ENCODE assay signal across 6 cellular contexts in genomic region chr9:126725485-126725884, GRCh38.
DNase-seq lines count a peak whose midpoint lies in the region; ATAC-seq and TF ChIP-seq lines count a peak whose summit lies in the region.
"Not testable (repeated sequence)": the region's sequence is repeated elsewhere in the genome, so short reads cannot be mapped to it uniquely, and the experiment has no call there.

No MANE protein-coding gene starts in this region.

- not testable (repeated sequence) for TF ChIP-seq CTCF in LNCaP clone FGC (IDR thresholded peaks at IDR 0.05; ENCODE audit: control insufficient read depth, extremely low read depth, insufficient read depth); osteocyte (IDR thresholded peaks at IDR 0.05)

- not testable (repeated sequence) for H3K36me3 Mint-ChIP-seq in CD4-positive, CD25-positive, alpha-beta regulatory T cell; activated CD4-positive, alpha-beta T cell treated with anti-CD3 and anti-CD28 coated beads, Interleukin-2, amount 10 ng/mL, durations not matched to agents 24 days and 14 days (ENCODE audit: low read depth); effector memory CD8-positive, alpha-beta T cell (ENCODE audit: insufficient read depth); memory B cell; osteocyte (ENCODE audit: unreplicated experiment)

- H3K27ac ChIP-seq in CD4-positive, CD25-positive, alpha-beta regulatory T cell (ENCODE audit: insufficient read depth, low read length, poor library complexity, severe bottlenecking) = not testable (repeated sequence)

- not testable (repeated sequence) for DNase-seq in CD4-positive, CD25-positive, alpha-beta regulatory T cell; effector memory CD8-positive, alpha-beta T cell; memory B cell (ENCODE audit: low spot score in 2 of 2)
- DNase-seq in LNCaP clone FGC (ENCODE audit: low read depth) (peak; percentile 76), osteocyte (ENCODE audit: extremely low spot score, unreplicated experiment) (peak; percentile 42)
- DNase-seq in activated CD4-positive, alpha-beta T cell treated with anti-CD3 and anti-CD28 coated beads, Interleukin-2, amount 10 ng/mL, durations not matched to agents 24 days and 14 days = peak; percentile 45

- intact Hi-C loops in activated CD4-positive, alpha-beta T cell treated with anti-CD3 and anti-CD28 coated beads, Interleukin-2, amount 10 ng/mL, durations not matched to agents 24 days and 14 days (cut with micrococcal nuclease) = not testable (repeated sequence)

- not testable (repeated sequence) for H3K27me3 Mint-ChIP-seq in CD4-positive, CD25-positive, alpha-beta regulatory T cell; effector memory CD8-positive, alpha-beta T cell; memory B cell
- peaks cover 18% of the 10 kb centered on the region for H3K27me3 Mint-ChIP-seq in activated CD4-positive, alpha-beta T cell treated with anti-CD3 and anti-CD28 coated beads, Interleukin-2, amount 10 ng/mL, durations not matched to agents 24 days and 14 days
- H3K27me3 Mint-ChIP-seq in osteocyte (ENCODE audit: unreplicated experiment) = peaks cover 27% of the 10 kb centered on the region

- not testable (repeated sequence) for ATAC-seq in CD4-positive, CD25-positive, alpha-beta regulatory T cell (ENCODE audit: low read depth in 2 of 2); effector memory CD8-positive, alpha-beta T cell (replicated peaks); memory B cell (ENCODE audit: low read depth)

- not testable (repeated sequence) for H3K4me3 ChIP-seq in CD4-positive, CD25-positive, alpha-beta regulatory T cell (ENCODE audit: low read depth, low read length); LNCaP clone FGC (ENCODE audit: low read depth, low read length)

- not testable (repeated sequence) for H3K9me3 ChIP-seq in CD4-positive, CD25-positive, alpha-beta regulatory T cell (ENCODE audit: control insufficient read depth in 2 of 2, low read length in 2 of 2)

- peaks cover 0 to 29% (median 24%) of the 10 kb centered on the region in 4 donors for H3K4me1 Mint-ChIP-seq in CD4-positive, CD25-positive, alpha-beta regulatory T cell
- peaks cover 19% of the 10 kb centered on the region for H3K4me1 Mint-ChIP-seq in activated CD4-positive, alpha-beta T cell treated with anti-CD3 and anti-CD28 coated beads, Interleukin-2, amount 10 ng/mL, durations not matched to agents 24 days and 14 days
- peaks cover 23 to 30% of the 10 kb centered on the region in 2 donors for H3K4me1 Mint-ChIP-seq in effector memory CD8-positive, alpha-beta T cell (ENCODE audit: low read depth in 2 of 2)
- H3K4me1 Mint-ChIP-seq in memory B cell = peaks cover 20% of the 10 kb centered on the region
- not testable (repeated sequence) for H3K4me1 Mint-ChIP-seq in osteocyte (ENCODE audit: unreplicated experiment)

- peak overlapping the region in 3 of 4 donors; percentile 26 to 89 (median 72) for H3K4me3 Mint-ChIP-seq in CD4-positive, CD25-positive, alpha-beta regulatory T cell
- not testable (repeated sequence) for H3K4me3 Mint-ChIP-seq in activated CD4-positive, alpha-beta T cell treated with anti-CD3 and anti-CD28 coated beads, Interleukin-2, amount 10 ng/mL, durations not matched to agents 24 days and 14 days; effector memory CD8-positive, alpha-beta T cell; memory B cell; osteocyte (ENCODE audit: unreplicated experiment)

- not testable (repeated sequence) for H3K27ac Mint-ChIP-seq in CD4-positive, CD25-positive, alpha-beta regulatory T cell; activated CD4-positive, alpha-beta T cell treated with anti-CD3 and anti-CD28 coated beads, Interleukin-2, amount 10 ng/mL, durations not matched to agents 24 days and 14 days; osteocyte (ENCODE audit: unreplicated experiment)
- H3K27ac Mint-ChIP-seq in effector memory CD8-positive, alpha-beta T cell = peak overlapping the region; percentile 6 to 56
- peak overlapping the region; percentile 33 for H3K27ac Mint-ChIP-seq in memory B cell

- not testable (repeated sequence) for H3K9me3 Mint-ChIP-seq in CD4-positive, CD25-positive, alpha-beta regulatory T cell; activated CD4-positive, alpha-beta T cell treated with anti-CD3 and anti-CD28 coated beads, Interleukin-2, amount 10 ng/mL, durations not matched to agents 24 days and 14 days; effector memory CD8-positive, alpha-beta T cell; memory B cell; osteocyte (ENCODE audit: unreplicated experiment)

- H3K4me1 ChIP-seq in CD4-positive, CD25-positive, alpha-beta regulatory T cell (ENCODE audit: control insufficient read depth, insufficient read depth, low read length, poor library complexity, severe bottlenecking) = peaks cover 28% of the 10 kb centered on the region

- H3K27me3 ChIP-seq in CD4-positive, CD25-positive, alpha-beta regulatory T cell (ENCODE audit: control insufficient read depth, insufficient read depth, low read length) = not testable (repeated sequence)

- H3K36me3 ChIP-seq in CD4-positive, CD25-positive, alpha-beta regulatory T cell (ENCODE audit: control insufficient read depth, insufficient read depth, low read length) = not testable (repeated sequence)
